ENCODE assay signal across 17 cellular contexts in genomic region chr14:95341115-95341514, GRCh38.
"Had no signal": no experiment of that assay in that cellular context is flagged by ENCODE, and none has a peak within 500 bp of the region (broad histone marks: within the 10 kb centered on the region; RNA-seq: fewer than 3 reads in every experiment).

No MANE protein-coding gene starts in this region.

- H3K27ac Mint-ChIP-seq: activated naive CD8-positive, alpha-beta T cell treated with anti-CD3 and anti-CD28 coated beads, Interleukin-2, amount 10 ng/mL, durations not matched to agents 7 days and 5 days; nephron progenitor cell; stimulated activated effector memory CD8-positive, alpha-beta T cell treated with anti-CD3 and anti-CD28 coated beads, Interleukin-12 subunit alpha, Interleukin-12 subunit beta, amount 100 ng/mL, for 72 hours; T-cell had no signal

- ATAC-seq: stimulated activated effector memory CD8-positive, alpha-beta T cell treated with anti-CD3 and anti-CD28 coated beads, Interleukin-12 subunit alpha, Interleukin-12 subunit beta, amount 100 ng/mL, for 72 hours; T-cell had no signal

- DNase-seq: activated CD4-positive, alpha-beta T cell treated with anti-CD3 and anti-CD28 coated beads for 1 hour; activated CD4-positive, alpha-beta T cell treated with anti-CD3 and anti-CD28 coated beads, Interleukin-2, amount 50 U/mL, for 4 hours; activated naive CD4-positive, alpha-beta T cell; activated naive CD8-positive, alpha-beta T cell treated with anti-CD3 and anti-CD28 coated beads, Interleukin-2, amount 10 ng/mL, durations not matched to agents 7 days and 5 days; activated T-cell treated with anti-CD3 and anti-CD28 coated beads for 4 hours; anterior cingulate cortex; dorsolateral prefrontal cortex; hypothalamus; mesenchymal stem cell; nephron progenitor cell; T-cell; T-helper 9 cell had no signal

- H3K27me3 ChIP-seq: thyroid gland had no signal

- H3K36me3 ChIP-seq: esophagus muscularis mucosa, left ventricle myocardium inferior, thyroid gland had no signal

- H3K4me3 Mint-ChIP-seq: activated naive CD8-positive, alpha-beta T cell treated with anti-CD3 and anti-CD28 coated beads, Interleukin-2, amount 10 ng/mL, durations not matched to agents 7 days and 5 days; nephron progenitor cell; stimulated activated effector memory CD8-positive, alpha-beta T cell treated with anti-CD3 and anti-CD28 coated beads, Interleukin-12 subunit alpha, Interleukin-12 subunit beta, amount 100 ng/mL, for 72 hours; T-cell had no signal

- FAIRE-seq: urothelium cell line had no signal

- H3K27ac ChIP-seq: dorsolateral prefrontal cortex, esophagus muscularis mucosa, left ventricle myocardium inferior, thyroid gland had no signal

- H3K9me3 ChIP-seq: esophagus muscularis mucosa, left ventricle myocardium inferior, thyroid gland had no signal

- H3K4me3 ChIP-seq: dorsolateral prefrontal cortex, esophagus muscularis mucosa, left ventricle myocardium inferior, thyroid gland had no signal

- H3K9me3 Mint-ChIP-seq: activated naive CD8-positive, alpha-beta T cell treated with anti-CD3 and anti-CD28 coated beads, Interleukin-2, amount 10 ng/mL, durations not matched to agents 7 days and 5 days; nephron progenitor cell; stimulated activated effector memory CD8-positive, alpha-beta T cell treated with anti-CD3 and anti-CD28 coated beads, Interleukin-12 subunit alpha, Interleukin-12 subunit beta, amount 100 ng/mL, for 72 hours; T-cell had no signal

- H3K36me3 Mint-ChIP-seq: activated naive CD8-positive, alpha-beta T cell treated with anti-CD3 and anti-CD28 coated beads, Interleukin-2, amount 10 ng/mL, durations not matched to agents 7 days and 5 days; stimulated activated effector memory CD8-positive, alpha-beta T cell treated with anti-CD3 and anti-CD28 coated beads, Interleukin-12 subunit alpha, Interleukin-12 subunit beta, amount 100 ng/mL, for 72 hours; T-cell had no signal

- H3K4me1 Mint-ChIP-seq: activated naive CD8-positive, alpha-beta T cell treated with anti-CD3 and anti-CD28 coated beads, Interleukin-2, amount 10 ng/mL, durations not matched to agents 7 days and 5 days; nephron progenitor cell; stimulated activated effector memory CD8-positive, alpha-beta T cell treated with anti-CD3 and anti-CD28 coated beads, Interleukin-12 subunit alpha, Interleukin-12 subunit beta, amount 100 ng/mL, for 72 hours; T-cell had no signal
